8 cellular contexts compared by ENCODE assay signal in the genomic region with DNA sequence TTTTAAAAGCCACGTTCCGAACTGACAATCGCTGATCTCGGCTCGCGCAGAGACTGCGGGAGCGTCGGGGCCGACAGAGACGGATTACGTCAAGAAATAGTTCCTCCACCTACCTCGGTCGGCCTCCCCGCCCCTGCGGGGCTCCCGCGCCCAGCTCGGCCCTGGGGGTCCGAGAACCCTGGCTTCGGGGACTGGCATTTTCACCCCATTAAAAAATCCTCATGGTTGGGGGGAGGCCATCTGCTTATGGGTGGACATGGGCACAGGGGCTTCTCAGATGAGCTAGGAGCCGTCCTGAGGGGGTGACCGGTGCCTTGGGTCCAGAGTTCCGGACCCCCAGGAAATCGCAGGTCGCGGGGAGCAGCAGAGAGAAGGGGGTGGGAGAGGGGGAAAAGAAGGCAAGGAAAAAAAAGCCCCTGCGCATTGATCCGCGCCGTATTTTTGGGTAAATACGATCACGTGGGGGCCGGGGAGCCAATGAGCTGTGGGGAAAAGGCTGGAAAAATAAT. TPM values are rescaled to one million over a fixed set of nuclear protein-coding genes. Genes with fewer than 3 reads are reported as not detected.
A peak's percentile ranks its signal among the peaks of the same experiment; 100 is the strongest.
DNase-seq lines count a peak whose midpoint lies in the region; ATAC-seq and TF ChIP-seq lines count a peak whose summit lies in the region.

No MANE protein-coding gene starts in this region.

- H3K9ac ChIP-seq in IMR-90 (ENCODE audit: low read depth, low read length) = no peak overlapping the region

- H2AK9ac ChIP-seq in IMR-90 (replicated peaks; ENCODE audit: low read depth, low read length, poor library complexity) = no peak overlapping the region

- no peak overlapping the region for H2BK5ac ChIP-seq in IMR-90 (ENCODE audit: low read depth, low read length, poor library complexity, severe bottlenecking)

- H3K27ac Mint-ChIP-seq in activated naive CD8-positive, alpha-beta T cell treated with anti-CD3 and anti-CD28 coated beads, Interleukin-2, amount 50 U/mL, for 24 hours = no peak overlapping the region
- H3K27ac Mint-ChIP-seq in naive B cell = peak overlapping the region in 4 of 6 donors; percentile 66 to 91 (median 84)

- H3K4me1 ChIP-seq in IMR-90 (ENCODE audit: control insufficient read depth, insufficient read depth, low read length) = peaks cover 2% of the 10 kb centered on the region; the same call in 1 of the 2 replicates

- peaks cover 98% of the 10 kb centered on the region for H3K27me3 ChIP-seq in IMR-90 (ENCODE audit: control insufficient read depth, insufficient read depth, low read length)

- no peak overlapping the region for H2BK120ac ChIP-seq in IMR-90 (ENCODE audit: low read depth, low read length)

- no peak overlapping the region for H3K4ac ChIP-seq in IMR-90 (ENCODE audit: low read depth, low read length)

- no peak overlapping the region for H3K27ac ChIP-seq in IMR-90 (ENCODE audit: insufficient read depth, low read length)

- peaks cover 2% of the 10 kb centered on the region for H3K36me3 Mint-ChIP-seq in activated naive CD8-positive, alpha-beta T cell treated with anti-CD3 and anti-CD28 coated beads, Interleukin-2, amount 50 U/mL, for 24 hours (ENCODE audit: low read depth)
- peaks cover 0 to 9% of the 10 kb centered on the region in 2 donors for H3K36me3 Mint-ChIP-seq in naive B cell

- peak overlapping the region; percentile 46 for H3K4me3 Mint-ChIP-seq in activated naive CD8-positive, alpha-beta T cell treated with anti-CD3 and anti-CD28 coated beads, Interleukin-2, amount 50 U/mL, for 24 hours
- peak overlapping the region; percentile 25 to 70 (median 49) for H3K4me3 Mint-ChIP-seq in naive B cell

- no peak overlapping the region for H4K8ac ChIP-seq in IMR-90 (ENCODE audit: low read depth in 2 of 2, low read length in 2 of 2)

- peaks cover 92% of the 10 kb centered on the region for H3K27me3 Mint-ChIP-seq in activated naive CD8-positive, alpha-beta T cell treated with anti-CD3 and anti-CD28 coated beads, Interleukin-2, amount 50 U/mL, for 24 hours
- peaks cover 73 to 95% (median 78%) of the 10 kb centered on the region in 3 donors for H3K27me3 Mint-ChIP-seq in naive B cell

- BruUV-seq in IMR-90 (replicated peaks; lab: Mats Ljungman, UMichigan) = no TSS peak

- DNase-seq in Caki2 (ENCODE audit: low read depth) (peak; percentile 77), IMR-90 (peak; percentile 31), naive B cell (no peak), NCI-H128 (lab: John Stamatoyannopoulos, UW; ENCODE audit: unreplicated experiment) (no peak), GM19240 (ENCODE audit: insufficient read length, low spot score) (no peak)
- no peak for DNase-seq in activated naive CD8-positive, alpha-beta T cell treated with anti-CD3 and anti-CD28 coated beads, Interleukin-2, amount 50 U/mL, for 24 hours

- TF ChIP-seq POLR2A in IMR-90 (IDR thresholded peaks at IDR 0.05; ENCODE audit: low read depth, low read length) = no peak

- H3K9me1 ChIP-seq in IMR-90 (ENCODE audit: insufficient read depth, low read length) = no peaks in the 10 kb centered on the region

- POLR2A ChIA-PET in IMR-90 (lab: Charles Lee; ENCODE audit: unreplicated experiment) = interaction anchor here (0.6 kb wide), 1 partner anchor 19 kb away, joined by 3 read pairs; no protein-coding TSS in a partner anchor

- H3K9me3 Mint-ChIP-seq in activated naive CD8-positive, alpha-beta T cell treated with anti-CD3 and anti-CD28 coated beads, Interleukin-2, amount 50 U/mL, for 24 hours = no peaks in the 10 kb centered on the region
- H3K9me3 Mint-ChIP-seq in naive B cell = peaks cover 0 to 4% (median 2%) of the 10 kb centered on the region in 7 donors

- no peak overlapping the region for H2AK5ac ChIP-seq in IMR-90 (ENCODE audit: low read depth, low read length)

- no peaks in the 10 kb centered on the region for H3K79me1 ChIP-seq in IMR-90 (ENCODE audit: low read depth in 1 of 2, low read length in 2 of 2)

- no peak overlapping the region for H4K91ac ChIP-seq in IMR-90 (ENCODE audit: insufficient read depth, low read depth, low read length)

- H3K18ac ChIP-seq in IMR-90 (ENCODE audit: low read depth, low read length) = no peak overlapping the region

- H3K14ac ChIP-seq in IMR-90 (replicated peaks; ENCODE audit: low read depth, low read length) = no peak overlapping the region

- 2% methylated on average over 6 of the region's 34 CpGs; no CpG with 5 or more reads in 1 of the 2 experiments for WGBS in IMR-90 (ENCODE audit: extremely low coverage in 2 of 2, insufficient read length in 1 of 2), 2 experiments

- no peak overlapping the region for H3K56ac ChIP-seq in IMR-90 (ENCODE audit: extremely low read depth, insufficient read depth, low read length)

- no peak for ATAC-seq in IMR-90 (ENCODE audit: low read depth)
- no peak for ATAC-seq in activated naive CD8-positive, alpha-beta T cell treated with anti-CD3 and anti-CD28 coated beads, Interleukin-2, amount 50 U/mL, for 24 hours
- ATAC-seq in naive B cell (ENCODE audit: low read depth in 2 of 2) = no peak
- ATAC-seq in HG03135 (IDR thresholded peaks at IDR 0.05; ENCODE audit: unreplicated experiment) = no peak
- no peak for ATAC-seq in HG02970 (IDR thresholded peaks at IDR 0.05; ENCODE audit: low FRiP score, unreplicated experiment)

- no peak overlapping the region for H2BK20ac ChIP-seq in IMR-90 (ENCODE audit: low read depth, low read length)

- H4K5ac ChIP-seq in IMR-90 (ENCODE audit: low read depth, low read length) = no peak overlapping the region

- no peak for TF ChIP-seq CTCF in IMR-90 (conservative IDR thresholded peaks at IDR 0.05; ENCODE audit: low read depth, low read length)

- H2AFZ ChIP-seq in IMR-90 (replicated peaks; ENCODE audit: low read length, poor library complexity) = peak overlapping the region; percentile 66

- no peak for TF ChIP-seq RAD21 in IMR-90 (IDR thresholded peaks at IDR 0.05; ENCODE audit: low read length)

- H3K36me3 ChIP-seq in IMR-90 (ENCODE audit: control insufficient read depth, insufficient read depth, low read length) = no peaks in the 10 kb centered on the region

- no peak overlapping the region for H3K23ac ChIP-seq in IMR-90 (ENCODE audit: low read depth, low read length)

- H4K20me1 ChIP-seq in IMR-90 (ENCODE audit: insufficient read depth, low read length) = no peaks in the 10 kb centered on the region

- no peak overlapping the region for H2BK15ac ChIP-seq in IMR-90 (ENCODE audit: low read depth, low read length)

- no peak overlapping the region for H3K4me3 ChIP-seq in IMR-90 (ENCODE audit: insufficient read depth, low read depth, low read length)

- CTCF ChIA-PET in IMR-90 (lab: Yijun Ruan, JAX) = interaction anchor here (0.6 to 1.9 kb wide), 5 partner anchors 12 to 209 kb away, joined by 3 to 9 read pairs (median 4); partner anchors contain the start of gene HOXC10

- peak overlapping the region; percentile 95 for H3K4me2 ChIP-seq in IMR-90 (ENCODE audit: low read depth, low read length)

- in situ Hi-C loops in Caki2 (cut with HindIII; ENCODE audit: low pct_unique_long_range_greater_than_20kb, low sequenced_read_pairs) = loop anchor here (25.0 kb wide), 1 partner anchor 213 kb away; no protein-coding TSS in a partner anchor
- in situ Hi-C loops in IMR-90 (cut with MboI; ENCODE audit: low sequenced_read_pairs) = loop anchor here (10.0 kb wide), 2 partner anchors 235 to 375 kb away; no protein-coding TSS in a partner anchor

- dilution Hi-C loops in IMR-90 (cut with HindIII; ENCODE audit: low sequenced_read_pairs, unreplicated experiment) = no loop called here

- H3K4me1 Mint-ChIP-seq in activated naive CD8-positive, alpha-beta T cell treated with anti-CD3 and anti-CD28 coated beads, Interleukin-2, amount 50 U/mL, for 24 hours = peaks cover 26% of the 10 kb centered on the region
- peaks cover 25 to 59% (median 46%) of the 10 kb centered on the region in 3 donors for H3K4me1 Mint-ChIP-seq in naive B cell

- intact Hi-C loops in IMR-90 (cut with micrococcal nuclease) = loop anchor here (10.0 kb wide), 1 partner anchor 295 kb away; no protein-coding TSS in a partner anchor

- H3K9me3 ChIP-seq in IMR-90 (ENCODE audit: control insufficient read depth, insufficient read depth, low read length) = peaks cover 8% of the 10 kb centered on the region

TF ChIP-seq in IMR-90, 13 proteins besides CTCF, POLR2A, EP300 and RAD21 (continues in another document):
- TF ChIP-seq MAZ (IDR thresholded peaks at IDR 0.05; ENCODE audit: borderline replicate concordance, low read depth, low read length) = no peak

RNA-seq across cellular contexts. Expression of gene HOXC9, which starts 0.3 kb away (rescaled TPM):
- 1.4 and 2.4 TPM in 2 replicates for total RNA-seq in Caki2 (2014; rRNA removed; shearing (Covaris generic); ENCODE audit: low replicate concordance)
- not detected in 2 replicates for total RNA-seq in IMR-90 (2012; rRNA removed)
- polyA plus RNA-seq in IMR-90 (2012; rRNA removed) (0.13 and 0.26 TPM in 2 replicates), naive B cell (ENCODE audit: low read depth in 6 of 6) (not detected)
- polyA plus RNA-seq in IMR-90 (2012; cell fraction: cytosol; rRNA removed) = 0.41 and 0.46 TPM in 2 replicates
- 0.13 and 0.21 TPM in 2 replicates for polyA plus RNA-seq in IMR-90 (2012; cell fraction: nucleus; rRNA removed; ENCODE audit: low replicate concordance)

RNA-seq across cellular contexts. Expression of gene HOXC8, which starts 9.1 kb away (rescaled TPM):
- not detected in 2 replicates for total RNA-seq in Caki2 (2014; rRNA removed; shearing (Covaris generic); ENCODE audit: low replicate concordance)
- 0.18 and 0.28 TPM in 2 replicates for total RNA-seq in IMR-90 (2012; rRNA removed)
- polyA plus RNA-seq in IMR-90 (2012; rRNA removed) (1.3 and 1.4 TPM in 2 replicates), naive B cell (ENCODE audit: low read depth in 6 of 6) (not detected)
- polyA plus RNA-seq in IMR-90 (2012; cell fraction: cytosol; rRNA removed) = 0.71 and 0.99 TPM in 2 replicates
- 0.24 and 0.28 TPM in 2 replicates for polyA plus RNA-seq in IMR-90 (2012; cell fraction: nucleus; rRNA removed; ENCODE audit: low replicate concordance)

RNA-seq across cellular contexts. Expression of gene HOXC10, which starts 14.7 kb away (rescaled TPM):
- total RNA-seq in Caki2 (2014; rRNA removed; shearing (Covaris generic); ENCODE audit: low replicate concordance) = 6.5 and 38.1 TPM in 2 replicates
- total RNA-seq in IMR-90 (2012; rRNA removed) = not detected in 2 replicates
- 0.15 TPM in 1 of 2 replicates, not detected in the other for polyA plus RNA-seq in IMR-90 (2012; rRNA removed)
- not detected in 2 replicates for polyA plus RNA-seq in IMR-90 (2012; cell fraction: cytosol; rRNA removed)
- polyA plus RNA-seq in IMR-90 (2012; cell fraction: nucleus; rRNA removed; ENCODE audit: low replicate concordance) = not detected in 2 replicates
- not detected for polyA plus RNA-seq in naive B cell (ENCODE audit: low read depth in 6 of 6)

RNA-seq across cellular contexts. Expression of gene HOTAIR, which starts 24.9 kb away (rescaled TPM):
- not detected in 2 replicates for total RNA-seq in Caki2 (2014; rRNA removed; shearing (Covaris generic); ENCODE audit: low replicate concordance)
- total RNA-seq in IMR-90 (2012; rRNA removed) = not detected in 2 replicates
- not detected in 2 replicates for polyA plus RNA-seq in IMR-90 (2012; rRNA removed)
- polyA plus RNA-seq in IMR-90 (2012; cell fraction: cytosol; rRNA removed) = not detected in 2 replicates
- polyA plus RNA-seq in IMR-90 (2012; cell fraction: nucleus; rRNA removed; ENCODE audit: low replicate concordance) = not detected in 2 replicates
- not detected for polyA plus RNA-seq in naive B cell (ENCODE audit: low read depth in 6 of 6)

RNA-seq across cellular contexts. Expression of gene HOXC11, which starts 26.7 kb away (rescaled TPM):
- not detected in 2 replicates for total RNA-seq in Caki2 (2014; rRNA removed; shearing (Covaris generic); ENCODE audit: low replicate concordance)
- not detected in 2 replicates for total RNA-seq in IMR-90 (2012; rRNA removed)
- polyA plus RNA-seq in IMR-90 (2012; rRNA removed) = not detected in 2 replicates
- not detected in 2 replicates for polyA plus RNA-seq in IMR-90 (2012; cell fraction: cytosol; rRNA removed)
- polyA plus RNA-seq in IMR-90 (2012; cell fraction: nucleus; rRNA removed; ENCODE audit: low replicate concordance) = not detected in 2 replicates
- polyA plus RNA-seq in naive B cell (ENCODE audit: low read depth in 6 of 6) = not detected

Comparison
In these comparisons a context has a peak if more than half of its experiments do, and no peak if none do; other contexts are left out.
1. DNase-seq: peak in Caki2 (single experiment) and IMR-90 (single experiment); none in activated naive CD8-positive, alpha-beta T cell treated with anti-CD3 and anti-CD28 coated beads, Interleukin-2, amount 50 U/mL, for 24 hours (single experiment), naive B cell (single experiment), NCI-H128 (single experiment) and GM19240 (single experiment).